10 cellular contexts compared by ENCODE assay signal in the genomic region with DNA sequence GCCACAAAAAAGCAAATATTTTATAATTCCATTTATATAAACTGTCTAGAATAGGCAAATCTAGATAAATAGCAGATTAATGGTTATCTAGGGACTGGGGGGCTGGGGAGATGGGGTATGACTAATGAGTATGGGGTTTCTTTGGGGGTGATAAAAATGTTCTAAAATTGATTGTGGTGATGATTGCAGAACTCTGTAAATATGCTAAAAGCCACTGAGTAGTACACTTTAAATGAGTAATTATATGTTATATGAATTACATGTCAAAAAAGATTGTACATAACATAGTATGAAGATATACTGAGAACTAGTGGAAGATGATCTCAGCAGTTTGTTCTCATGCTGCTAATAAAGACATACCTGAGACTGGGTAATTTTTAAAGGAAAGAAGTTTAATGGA.
"Had no signal": no experiment of that assay in that cellular context is flagged by ENCODE, and none has a peak within 500 bp of the region (broad histone marks: within the 10 kb centered on the region; RNA-seq: fewer than 3 reads in every experiment).

No MANE protein-coding gene starts in this region.

- H3K9me3 ChIP-seq: HAP-1 had no signal

- H3K27ac Mint-ChIP-seq: HFFc6 had no signal

- H3K4me1 ChIP-seq: HAP-1 had no signal

- H3K4me3 ChIP-seq: GM23248, HAP-1, K562 had no signal

- FAIRE-seq: HTR-8/SVneo, K562 had no signal

- DNase-seq: GM23248, GOT3, H7, HFFc6, IMR-90, KG1 had no signal

- H3K27ac ChIP-seq: GM23248 had no signal

- H3K4me3 Mint-ChIP-seq: HFFc6 had no signal

- H3K9ac ChIP-seq: GM23248 had no signal

- H3K36me3 ChIP-seq: HAP-1 had no signal

- H2AFZ ChIP-seq: GM23248 had no signal

- ATAC-seq: HCT116, K562 had no signal
